2 cellular contexts compared by ENCODE assay signal in genomic region chr5:150107909-150108447, GRCh38.
TF ChIP-seq lines count a peak whose summit lies in the region.

No MANE protein-coding gene starts in this region.

TF ChIP-seq in HepG2, 621 proteins besides CTCF, POLR2A, EP300 and RAD21 (continues in another document):
- TF ChIP-seq SMYD3 (CRISPR knock-in tag; IDR thresholded peaks at IDR 0.05): no peak
- TF ChIP-seq, protein P1, sequence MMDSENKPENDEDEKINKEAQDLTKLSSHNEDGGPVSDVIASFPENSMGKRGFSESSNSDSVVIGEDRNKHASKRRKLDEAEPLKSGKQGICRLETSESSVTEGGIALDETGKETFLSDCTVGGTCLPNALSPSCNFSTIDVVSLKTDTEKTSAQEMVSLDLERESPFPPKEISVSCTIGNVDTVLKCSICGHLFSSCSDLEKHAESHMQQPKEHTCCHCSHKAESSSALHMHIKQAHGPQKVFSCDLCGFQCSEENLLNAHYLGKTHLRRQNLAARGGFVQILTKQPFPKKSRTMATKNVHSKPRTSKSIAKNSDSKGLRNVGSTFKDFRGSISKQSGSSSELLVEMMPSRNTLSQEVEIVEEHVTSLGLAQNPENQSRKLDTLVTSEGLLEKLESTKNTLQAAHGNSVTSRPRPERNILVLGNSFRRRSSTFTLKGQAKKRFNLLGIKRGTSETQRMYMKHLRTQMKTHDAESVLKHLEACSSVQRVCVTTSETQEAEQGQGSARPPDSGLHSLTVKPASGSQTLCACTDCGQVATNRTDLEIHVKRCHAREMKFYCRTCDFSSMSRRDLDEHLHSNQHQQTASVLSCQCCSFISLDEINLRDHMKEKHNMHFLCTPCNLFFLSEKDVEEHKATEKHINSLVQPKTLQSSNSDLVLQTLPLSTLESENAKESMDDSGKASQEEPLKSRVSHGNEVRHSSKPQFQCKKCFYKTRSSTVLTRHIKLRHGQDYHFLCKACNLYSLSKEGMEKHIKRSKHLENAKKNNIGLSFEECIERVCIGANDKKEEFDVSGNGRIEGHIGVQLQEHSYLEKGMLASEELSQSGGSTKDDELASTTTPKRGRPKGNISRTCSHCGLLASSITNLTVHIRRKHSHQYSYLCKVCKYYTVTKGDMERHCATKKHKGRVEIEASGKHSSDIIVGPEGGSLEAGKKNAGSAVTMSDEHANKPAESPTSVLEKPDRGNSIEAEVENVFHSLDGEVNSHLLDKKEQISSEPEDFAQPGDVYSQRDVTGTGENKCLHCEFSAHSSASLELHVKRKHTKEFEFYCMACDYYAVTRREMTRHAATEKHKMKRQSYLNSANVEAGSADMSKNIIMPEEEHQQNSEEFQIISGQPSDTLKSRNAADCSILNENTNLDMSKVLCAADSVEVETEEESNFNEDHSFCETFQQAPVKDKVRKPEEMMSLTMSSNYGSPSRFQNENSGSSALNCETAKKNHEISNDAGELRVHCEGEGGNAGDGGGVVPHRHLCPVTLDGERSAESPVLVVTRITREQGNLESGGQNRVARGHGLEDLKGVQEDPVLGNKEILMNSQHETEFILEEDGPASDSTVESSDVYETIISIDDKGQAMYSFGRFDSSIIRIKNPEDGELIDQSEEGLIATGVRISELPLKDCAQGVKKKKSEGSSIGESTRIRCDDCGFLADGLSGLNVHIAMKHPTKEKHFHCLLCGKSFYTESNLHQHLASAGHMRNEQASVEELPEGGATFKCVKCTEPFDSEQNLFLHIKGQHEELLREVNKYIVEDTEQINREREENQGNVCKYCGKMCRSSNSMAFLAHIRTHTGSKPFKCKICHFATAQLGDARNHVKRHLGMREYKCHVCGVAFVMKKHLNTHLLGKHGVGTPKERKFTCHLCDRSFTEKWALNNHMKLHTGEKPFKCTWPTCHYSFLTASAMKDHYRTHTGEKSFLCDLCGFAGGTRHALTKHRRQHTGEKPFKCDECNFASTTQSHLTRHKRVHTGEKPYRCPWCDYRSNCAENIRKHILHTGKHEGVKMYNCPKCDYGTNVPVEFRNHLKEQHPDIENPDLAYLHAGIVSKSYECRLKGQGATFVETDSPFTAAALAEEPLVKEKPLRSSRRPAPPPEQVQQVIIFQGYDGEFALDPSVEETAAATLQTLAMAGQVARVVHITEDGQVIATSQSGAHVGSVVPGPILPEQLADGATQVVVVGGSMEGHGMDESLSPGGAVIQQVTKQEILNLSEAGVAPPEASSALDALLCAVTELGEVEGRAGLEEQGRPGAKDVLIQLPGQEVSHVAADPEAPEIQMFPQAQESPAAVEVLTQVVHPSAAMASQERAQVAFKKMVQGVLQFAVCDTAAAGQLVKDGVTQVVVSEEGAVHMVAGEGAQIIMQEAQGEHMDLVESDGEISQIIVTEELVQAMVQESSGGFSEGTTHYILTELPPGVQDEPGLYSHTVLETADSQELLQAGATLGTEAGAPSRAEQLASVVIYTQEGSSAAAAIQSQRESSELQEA (CRISPR knock-in tag; IDR thresholded peaks at IDR 0.05; ENCODE audit: not compliant biosample characterization): no peak
- no peak for TF ChIP-seq PHF5A (CRISPR knock-in tag; IDR thresholded peaks at IDR 0.05; ENCODE audit: low read depth, unreplicated experiment)
- TF ChIP-seq CENPBD1 (CRISPR knock-in tag; IDR thresholded peaks at IDR 0.05; ENCODE audit: borderline replicate concordance, low read depth): no peak
- TF ChIP-seq JUND (CRISPR knock-in tag; IDR thresholded peaks at IDR 0.05): no peak
- TF ChIP-seq GMEB2 (CRISPR knock-in tag; IDR thresholded peaks at IDR 0.05; ENCODE audit: low read depth): no peak
- TF ChIP-seq ZNF672 (CRISPR knock-in tag; IDR thresholded peaks at IDR 0.05): no peak
- TF ChIP-seq ZSCAN12 (CRISPR knock-in tag; IDR thresholded peaks at IDR 0.05): no peak
- TF ChIP-seq ZSCAN29 (CRISPR knock-in tag; conservative IDR thresholded peaks at IDR 0.05): no peak
- no peak for TF ChIP-seq ZC3H4 (CRISPR knock-in tag; IDR thresholded peaks at IDR 0.05; ENCODE audit: borderline replicate concordance)
- no peak for TF ChIP-seq NR2C2 (CRISPR knock-in tag; IDR thresholded peaks at IDR 0.05; ENCODE audit: borderline replicate concordance)
- TF ChIP-seq ZBTB39 (CRISPR knock-in tag; IDR thresholded peaks at IDR 0.05): no peak
- TF ChIP-seq NR2F6 (IDR thresholded peaks at IDR 0.05): no peak
- no peak for TF ChIP-seq NR2F6 (CRISPR knock-in tag; IDR thresholded peaks at IDR 0.05)

TF ChIP-seq in SK-N-SH treated with all-trans-retinoic acid at 6 μM for 48 hours, 23 proteins besides CTCF, POLR2A, EP300 and RAD21:
- TF ChIP-seq RARB (CRISPR knock-in tag; IDR thresholded peaks at IDR 0.05) (no peak), OSR1 (CRISPR knock-in tag; IDR thresholded peaks at IDR 0.05) (no peak), ZFP3 (CRISPR knock-in tag; IDR thresholded peaks at IDR 0.05) (no peak)
